ENCODE assay signal across 8 cellular contexts in genomic region chr5:103139264-103139865, GRCh38. TPM values are rescaled to one million over a fixed set of nuclear protein-coding genes. Genes with fewer than 3 reads are reported as not detected.
DNase-seq lines count a peak whose midpoint lies in the region; ATAC-seq and TF ChIP-seq lines count a peak whose summit lies in the region.

No MANE protein-coding gene starts in this region.

- TF ChIP-seq CTCF in GM13977 (IDR thresholded peaks at IDR 0.05; ENCODE audit: extremely low read depth, insufficient read depth, missing control alignments) (peak; percentile 87), adrenal gland (IDR thresholded peaks at IDR 0.05) (peak; percentile 88 to 92 (median 90))

- peaks cover 0 to 9% of the 10 kb centered on the region in 2 donors for H3K36me3 ChIP-seq in adrenal gland (replicated peaks in 1 of 2)

- H3K27me3 Mint-ChIP-seq in T-cell = no peaks in the 10 kb centered on the region

- H3K4me3 ChIP-seq in adrenal gland = no peak overlapping the region

- H3K9me3 ChIP-seq in adrenal gland (replicated peaks in 1 of 3) = no peaks in the 10 kb centered on the region

- WGBS in adrenal gland, 4 donors = 0 to 4% (median 0%) methylated on average over 2 of the region's 2 CpGs

- TF ChIP-seq POLR2A in adrenal gland (IDR thresholded peaks at IDR 0.05) = no peak

- CTCF ChIA-PET in T-cell (lab: Charles Lee) = interaction anchor here (0.6 to 3.4 kb wide), 27 partner anchors 11 to 607 kb away, joined by 3 to 28 read pairs (median 4); partner anchors contain the start of genes GIN1 (in 1 of the 2) and PPIP5K2 (in 1 of the 2)

- peaks cover 28% of the 10 kb centered on the region for H3K36me3 Mint-ChIP-seq in T-cell

- POLR2A ChIA-PET in T-cell (lab: Charles Lee) = no interaction called here

- no peaks in the 10 kb centered on the region for H3K27me3 ChIP-seq in adrenal gland

- no peaks in the 10 kb centered on the region for H3K9me3 Mint-ChIP-seq in T-cell

- in situ Hi-C loops in GM13977 (cut with MboI; ENCODE audit: low pct_unique_long_range_greater_than_20kb, low sequenced_read_pairs, unreplicated experiment) = loop anchor here (25.0 kb wide), 1 partner anchor 552 kb away; no protein-coding TSS in a partner anchor

- intact Hi-C loops in adrenal gland (cut with DNase I) (no loop called here), left cardiac atrium (cut with DNase I) (loop anchor here in 1 of 2 donors (5.0 to 10.0 kb wide), 2 partner anchors 102 to 605 kb away; no protein-coding TSS in a partner anchor), sciatic nerve (cut with DNase I) (no loop called here)

- peak; percentile 81 for DNase-seq in GM13977 (ENCODE audit: low spot score)
- peak; percentile 5 for DNase-seq in NCI-H1417 treated with DMSO at 0.1 percent for 48 hours (lab: John Stamatoyannopoulos, UW)
- DNase-seq in T-cell = peak; percentile 59 to 89 (median 78)
- peak; percentile 75 to 94 (median 84) for DNase-seq in adrenal gland
- peak; percentile 71 for DNase-seq in left cardiac atrium
- DNase-seq in sciatic nerve (ENCODE audit: low spot score) = peak; percentile 82
- DNase-seq in DMS79 treated with DMSO at 0.1 percent for 48 hours (lab: John Stamatoyannopoulos, UW) = no peak

- ATAC-seq in HG02763 (IDR thresholded peaks at IDR 0.05; ENCODE audit: unreplicated experiment) (peak; percentile 98), T-cell (replicated peaks in 1 of 4) (peak; percentile 77 to 97 (median 89)), left cardiac atrium (peak; percentile 88 to 89), sciatic nerve (peak; percentile 84)

- no peaks in the 10 kb centered on the region for H3K4me1 ChIP-seq in adrenal gland (replicated peaks in 1 of 2)

- no peak overlapping the region for H3K27ac ChIP-seq in adrenal gland

- H3K27ac Mint-ChIP-seq in T-cell = no peak overlapping the region

- no peak overlapping the region for H3K4me3 Mint-ChIP-seq in T-cell

- peaks cover 3 to 4% (median 3%) of the 10 kb centered on the region in 3 donors for H3K4me1 Mint-ChIP-seq in T-cell

RNA-seq across cellular contexts. Expression of gene PPIP5K2, which starts 19.3 kb away (rescaled TPM):
- total RNA-seq in T-cell (10 to 100 TPM; 40.1 to 63.7 (median 53.3) TPM), adrenal gland (10 to 100 TPM; 16.1 to 66.2 (median 45.9) TPM), left cardiac atrium (10 to 100 TPM; 27.1 to 35.5 TPM), sciatic nerve (103 TPM)
- polyA plus RNA-seq in adrenal gland = 10 to 100 TPM; 19.8 to 66.2 (median 20.8) TPM

RNA-seq across cellular contexts. Expression of gene GIN1, which starts 19.4 kb away (rescaled TPM):
- 10 to 100 TPM in 3 of 5 donors, 1 to 10 TPM in 2; 2.6 to 18.8 (median 11.8) TPM for total RNA-seq in T-cell
- total RNA-seq in adrenal gland = 10 to 100 TPM in 3 of 8 donors, 1 to 10 TPM in 5; 3.2 to 15.9 (median 9.2) TPM
- polyA plus RNA-seq in adrenal gland = 10 to 100 TPM in 1 of 3 donors, 1 to 10 TPM in 2; 3.8 to 16.1 (median 6.4) TPM
- 10 to 100 TPM in 1 of 2 donors, 1 to 10 TPM in 1; 9.5 to 11.4 TPM for total RNA-seq in left cardiac atrium
- total RNA-seq in sciatic nerve = 14.1 TPM
